In the genomic region with DNA sequence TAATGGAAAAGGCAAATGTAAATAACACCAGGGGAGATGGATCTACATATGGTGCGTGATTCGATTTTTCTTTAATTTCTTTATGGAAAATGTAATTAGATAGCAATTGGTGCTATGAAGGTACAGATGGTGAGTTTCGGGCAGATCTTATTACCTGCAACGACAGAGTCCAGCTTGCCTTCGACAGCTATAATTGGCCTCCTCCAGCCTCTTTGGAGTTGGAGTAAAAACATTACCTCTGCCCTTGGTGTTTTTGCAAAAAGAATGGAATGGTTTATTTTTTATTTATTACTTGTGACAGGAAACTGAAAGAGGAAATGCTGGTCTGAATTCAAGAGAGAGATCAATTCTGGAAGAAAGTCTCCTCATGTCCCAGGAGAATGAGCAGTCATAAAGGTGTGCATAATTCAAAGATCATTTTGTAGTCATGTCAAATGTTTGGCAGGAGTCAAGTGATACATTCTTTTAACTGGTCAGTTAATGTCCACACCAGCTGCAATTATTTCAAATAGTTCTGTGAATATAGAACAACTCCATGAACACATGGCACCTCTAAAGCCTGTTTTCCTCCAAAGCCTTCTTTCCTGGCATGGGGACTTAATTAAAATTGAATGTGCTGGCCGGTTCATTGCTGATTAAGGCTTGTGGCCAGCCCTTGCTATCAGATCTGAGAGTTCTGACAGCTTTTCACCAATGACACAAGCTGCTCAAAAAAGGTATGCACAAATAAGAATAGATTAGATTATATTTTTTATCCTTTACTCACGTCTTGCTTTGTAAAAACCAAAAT, we compare ENCODE assay signal across 22 cellular contexts. TPM values are rescaled to one million over a fixed set of nuclear protein-coding genes. Genes with fewer than 3 reads are reported as not detected.
"Had no signal": no experiment of that assay in that cellular context is flagged by ENCODE, and none has a peak within 500 bp of the region (broad histone marks: within the 10 kb centered on the region; RNA-seq: fewer than 3 reads in every experiment).

No MANE protein-coding gene starts in this region.

- H3K9me3 ChIP-seq: prostate gland, right lobe of liver, testis, tibial nerve had no signal

- H3K4me3 ChIP-seq: heart right ventricle, prostate gland, right lobe of liver, testis, tibial nerve had no signal

- H3K4me1 ChIP-seq: parathyroid adenoma, prostate gland, right lobe of liver, testis, tibial nerve had no signal

- H3K36me3 ChIP-seq: heart right ventricle, prostate gland, right lobe of liver, tibial nerve had no signal

- H3K27ac ChIP-seq: heart right ventricle, parathyroid adenoma, prostate gland, right lobe of liver, testis, tibial nerve had no signal

- H3K79me2 ChIP-seq: parathyroid adenoma had no signal

- DNase-seq: effector memory CD4-positive, alpha-beta T cell; heart right ventricle; hypothalamus; islet precursor cell; mammary epithelial cell; naive thymus-derived CD4-positive, alpha-beta T cell; nephron progenitor cell; right lobe of liver; stimulated activated CD4-positive, alpha-beta T cell treated with anti-CD3 and anti-CD28 coated beads, Interleukin-4, amount 100 ng/mL, for 4 hours; stimulated activated naive B cell treated with anti-CD40 and anti-IgM and Interleukin-4, amounts not matched to agents 10 μg/mL and 1 μg/mL and 100 μg/mL, for 72 hours; stimulated activated naive CD8-positive, alpha-beta T cell treated with anti-CD3 and anti-CD28 coated beads, Interleukin-15, amount 100 ng/mL, for 72 hours; testis had no signal

- H2AFZ ChIP-seq: parathyroid adenoma had no signal

RNA-seq across cellular contexts. Expression of gene KCNH7, which starts 46.9 kb away (rescaled TPM):
- total RNA-seq: esophagus mucosa; fibroblast of lung; lower leg skin; mammary epithelial cell; mesenteric fat pad; mononuclear cell; naive thymus-derived CD4-positive, alpha-beta T cell; omental fat pad; prostate gland; subcutaneous adipose tissue; tibial nerve had no signal
- polyA plus RNA-seq: heart right ventricle, mammary epithelial cell had no signal
